In genomic region chr7:33762153-33762902, GRCh38 we compare ENCODE assay signal across 1 cellular context.
TF ChIP-seq lines count a peak whose summit lies in the region.

No MANE protein-coding gene starts in this region.

TF ChIP-seq in WTC11, 78 proteins besides CTCF, POLR2A, EP300 and RAD21 (continued from another document):
- TF ChIP-seq FOXP4 (CRISPR knock-in tag; IDR thresholded peaks at IDR 0.05), result no peak
